In genomic region chr20:61328906-61329558, GRCh38 we compare ENCODE assay signal across 16 cellular contexts.
DNase-seq lines count a peak whose midpoint lies in the region; ATAC-seq, FAIRE-seq and TF ChIP-seq lines count a peak whose summit lies in the region.
"Had no signal": no experiment of that assay in that cellular context is flagged by ENCODE, and none has a peak within 500 bp of the region (broad histone marks: within the 10 kb centered on the region; RNA-seq: fewer than 3 reads in every experiment).

No MANE protein-coding gene starts in this region.

- no peak overlapping the region for H3K27ac ChIP-seq in A549
- H3K27ac ChIP-seq: esophagus muscularis mucosa, WERI-Rb-1 had no signal

- POLR2A ChIA-PET in A549 (lab: Yijun Ruan, JAX) = no interaction called here

- H3K4me2 ChIP-seq in A549 = no peak overlapping the region

- in situ Hi-C loops in GM13976 (cut with MboI; ENCODE audit: low sequenced_read_pairs, unreplicated experiment) = no loop called here

- FAIRE-seq in A549 (lab: Jason Lieb, UNC) = no peak

- WGBS in A549 (ENCODE audit: missing lambda C conversion rate) = 71% methylated on average over 17 of the region's 17 CpGs

- no peak for TF ChIP-seq EP300 in A549 (IDR thresholded peaks at IDR 0.05)

- CTCF ChIA-PET in A549 (lab: Yijun Ruan, JAX) = interaction anchor here (1.3 kb wide), 1 partner anchor 1118 kb away, joined by 3 read pairs; no protein-coding TSS in a partner anchor

- peak; percentile 61 to 64; a peak in 4 of 6 replicates for ATAC-seq in A549
- ATAC-seq in left lobe of liver = peak; percentile 64
- ATAC-seq in HG03139 (IDR thresholded peaks at IDR 0.05; ENCODE audit: unreplicated experiment) = no peak
- ATAC-seq: activated naive CD4-positive, alpha-beta T cell treated with anti-CD3 and anti-CD28 coated beads, Interleukin-2, amount 50 U/mL, for 72 hours had no signal

- H3K9me3 ChIP-seq in A549 = no peaks in the 10 kb centered on the region
- H3K9me3 ChIP-seq: esophagus muscularis mucosa had no signal

- TF ChIP-seq CTCF in A549 (IDR thresholded peaks at IDR 0.05) = no peak
- TF ChIP-seq CTCF in GM13976 (IDR thresholded peaks at IDR 0.05; ENCODE audit: borderline replicate concordance, control extremely low read depth, extremely low read depth, insufficient read depth, missing control alignments) = no peak

- H3K4me3 ChIP-seq in A549 = no peak overlapping the region
- H3K4me3 ChIP-seq: esophagus muscularis mucosa had no signal

- no peaks in the 10 kb centered on the region for H3K4me1 ChIP-seq in A549
- H3K4me1 ChIP-seq: esophagus muscularis mucosa had no signal

- TF ChIP-seq RAD21 in A549 (conservative IDR thresholded peaks at IDR 0.05 in 1 of 2, IDR thresholded peaks at IDR 0.05 in 1 of 2) = no peak

- TF ChIP-seq POLR2A in A549 (IDR thresholded peaks at IDR 0.05; ENCODE audit: low read length) = no peak

- DNase-seq in A549 (ENCODE audit: low read depth in 1 of 2, low spot score in 1 of 2) (no peak), GM13976 (ENCODE audit: low spot score) (peak; percentile 70), amniotic epithelial cell (ENCODE audit: low read depth) (peak; percentile 20), left lobe of liver (ENCODE audit: low spot score) (peak; percentile 48), NCI-H774 (lab: John Stamatoyannopoulos, UW) (no peak), HCEC 1CT (no peak), NCI-H748 (lab: John Stamatoyannopoulos, UW; ENCODE audit: unreplicated experiment) (no peak)
- DNase-seq: HFFc6; NCI-H1105 treated with DMSO at 0.1 percent for 48 hours; NCI-H524 treated with DMSO at 0.1 percent for 48 hours; stimulated activated CD4-positive, alpha-beta T cell treated with anti-CD3 and anti-CD28 coated beads, Interleukin-2, amount 100 ng/mL, for 48 hours; stimulated activated naive CD4-positive, alpha-beta T cell treated with Interleukin-2 at 50 U/mL for 16 hours; WERI-Rb-1 had no signal

TF ChIP-seq in A549, 52 proteins besides CTCF, POLR2A, EP300 and RAD21:
- TF ChIP-seq CBX8 (IDR thresholded peaks at IDR 0.05) = no peak
- TF ChIP-seq, protein P1, sequence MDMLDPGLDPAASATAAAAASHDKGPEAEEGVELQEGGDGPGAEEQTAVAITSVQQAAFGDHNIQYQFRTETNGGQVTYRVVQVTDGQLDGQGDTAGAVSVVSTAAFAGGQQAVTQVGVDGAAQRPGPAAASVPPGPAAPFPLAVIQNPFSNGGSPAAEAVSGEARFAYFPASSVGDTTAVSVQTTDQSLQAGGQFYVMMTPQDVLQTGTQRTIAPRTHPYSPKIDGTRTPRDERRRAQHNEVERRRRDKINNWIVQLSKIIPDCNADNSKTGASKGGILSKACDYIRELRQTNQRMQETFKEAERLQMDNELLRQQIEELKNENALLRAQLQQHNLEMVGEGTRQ (IDR thresholded peaks at IDR 0.05) = no peak
- no peak for TF ChIP-seq MAZ (IDR thresholded peaks at IDR 0.05; ENCODE audit: borderline replicate concordance, low read depth, low read length)
- TF ChIP-seq, protein P2, sequence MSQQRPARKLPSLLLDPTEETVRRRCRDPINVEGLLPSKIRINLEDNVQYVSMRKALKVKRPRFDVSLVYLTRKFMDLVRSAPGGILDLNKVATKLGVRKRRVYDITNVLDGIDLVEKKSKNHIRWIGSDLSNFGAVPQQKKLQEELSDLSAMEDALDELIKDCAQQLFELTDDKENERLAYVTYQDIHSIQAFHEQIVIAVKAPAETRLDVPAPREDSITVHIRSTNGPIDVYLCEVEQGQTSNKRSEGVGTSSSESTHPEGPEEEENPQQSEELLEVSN (IDR thresholded peaks at IDR 0.05; ENCODE audit: borderline replicate concordance, low read depth) = no peak
- no peak for TF ChIP-seq TFCP2L1 (CRISPR knock-in tag; IDR thresholded peaks at IDR 0.05)

Comparison
In these comparisons a context has a peak if more than half of its experiments do, and no peak if none do; other contexts are left out.
1. DNase-seq: peak in GM13976 (single experiment), amniotic epithelial cell (single experiment) and left lobe of liver (single experiment); none in A549 (0 of 2), NCI-H774 (single experiment), HCEC 1CT (single experiment) and NCI-H748 (single experiment).